19 cellular contexts compared by ENCODE assay signal in genomic region chr17:27366438-27366837, GRCh38.
"Had no signal": no experiment of that assay in that cellular context is flagged by ENCODE, and none has a peak within 500 bp of the region (broad histone marks: within the 10 kb centered on the region; RNA-seq: fewer than 3 reads in every experiment).

No MANE protein-coding gene starts in this region.

- H3K27ac ChIP-seq: epithelial cell of prostate, esophagus squamous epithelium, foreskin keratinocyte, neutrophil, psoas muscle, right atrium auricular region, suprapubic skin, thyroid gland, upper lobe of right lung had no signal

- H3K9me3 Mint-ChIP-seq: central memory CD8-positive, alpha-beta T cell; effector memory CD8-positive, alpha-beta T cell had no signal

- H3K36me3 Mint-ChIP-seq: naive thymus-derived CD4-positive, alpha-beta T cell had no signal

- H3K27ac Mint-ChIP-seq: dendritic cell treated with granulocyte-macrophage colony-stimulating factor and Interleukin-4, amounts not matched to agents 40 ng/mL and 50 ng/mL, for 4 days; effector memory CD8-positive, alpha-beta T cell; immature natural killer cell; naive thymus-derived CD4-positive, alpha-beta T cell had no signal

- H3K27me3 ChIP-seq: esophagus squamous epithelium, foreskin keratinocyte, neutrophil, right atrium auricular region, suprapubic skin, thyroid gland, upper lobe of right lung had no signal

- DNase-seq: effector memory CD8-positive, alpha-beta T cell; esophagus squamous epithelium; foreskin keratinocyte; immature natural killer cell; kidney; naive thymus-derived CD4-positive, alpha-beta T cell; nephron progenitor cell; psoas muscle; small intestine; stimulated activated CD4-positive, alpha-beta T cell treated with anti-CD3 and anti-CD28 coated beads, Interleukin-2, amount 100 ng/mL, for 48 hours; stimulated activated naive CD4-positive, alpha-beta T cell treated with Interleukin-2 at 50 U/mL for 16 hours; thyroid gland; upper lobe of right lung had no signal

- H3K9me3 ChIP-seq: neutrophil, psoas muscle, right atrium auricular region, thyroid gland, upper lobe of right lung had no signal

- H3K4me1 Mint-ChIP-seq: immature natural killer cell; naive thymus-derived CD4-positive, alpha-beta T cell had no signal

- H3K36me3 ChIP-seq: esophagus squamous epithelium, neutrophil, right atrium auricular region, suprapubic skin, thyroid gland, upper lobe of right lung had no signal

- H3K4me3 Mint-ChIP-seq: central memory CD8-positive, alpha-beta T cell; dendritic cell treated with granulocyte-macrophage colony-stimulating factor and Interleukin-4, amounts not matched to agents 40 ng/mL and 50 ng/mL, for 4 days; effector memory CD8-positive, alpha-beta T cell; immature natural killer cell; naive thymus-derived CD4-positive, alpha-beta T cell; nephron progenitor cell had no signal

- H3K4me1 ChIP-seq: foreskin keratinocyte, psoas muscle, right atrium auricular region, suprapubic skin, thyroid gland, upper lobe of right lung had no signal

- ATAC-seq: effector memory CD8-positive, alpha-beta T cell; foreskin keratinocyte; naive thymus-derived CD4-positive, alpha-beta T cell; psoas muscle had no signal

- H3K4me3 ChIP-seq: esophagus squamous epithelium, psoas muscle, right atrium auricular region, suprapubic skin, thyroid gland, upper lobe of right lung had no signal
